ENCODE assay signal across 27 cellular contexts in the genomic region with DNA sequence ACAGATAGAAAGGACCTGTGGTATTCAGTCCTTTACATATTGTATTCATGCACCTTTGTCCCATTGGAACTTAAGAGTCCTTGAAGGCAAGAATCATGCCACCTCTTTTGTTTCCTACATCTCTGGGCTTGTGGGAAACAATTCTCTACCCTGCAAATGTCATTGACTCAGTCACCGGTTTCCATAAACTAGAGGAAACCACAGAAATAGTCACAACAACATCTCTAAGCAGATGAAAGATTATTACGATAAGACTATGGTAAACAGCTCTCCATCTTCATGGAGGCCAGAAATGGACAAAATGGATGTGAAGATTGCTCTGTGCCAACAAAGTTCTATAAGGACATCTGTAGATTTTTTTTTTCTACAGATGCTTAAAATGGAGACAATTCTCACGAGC.
DNase-seq lines count a peak whose midpoint lies in the region; ATAC-seq, FAIRE-seq and TF ChIP-seq lines count a peak whose summit lies in the region.
"Had no signal": no experiment of that assay in that cellular context is flagged by ENCODE, and none has a peak within 500 bp of the region (broad histone marks: within the 10 kb centered on the region; RNA-seq: fewer than 3 reads in every experiment).

No MANE protein-coding gene starts in this region.

- CTCF ChIA-PET in K562 (lab: Yijun Ruan, JAX; ENCODE audit: low intra/inter-chr PET ratio): no interaction called here
- CTCF ChIA-PET in CD8-positive, alpha-beta memory T cell (lab: Charles Lee): no interaction called here

- no peak overlapping the region for H3K4me3 ChIP-seq in K562
- no peak overlapping the region for H3K4me3 ChIP-seq in hepatocyte
- no peak overlapping the region for H3K4me3 ChIP-seq in CD8-positive, alpha-beta memory T cell (ENCODE audit: low read length)
- H3K4me3 ChIP-seq in Karpas-422 (ENCODE audit: low read length): no peak overlapping the region
- H3K4me3 ChIP-seq: GM23338, Peyer's patch, right atrium auricular region, SJSA1 had no signal

- H3K9me3 Mint-ChIP-seq in activated T-cell treated with anti-CD3 and anti-CD28 coated beads, Interleukin-2, amount 50 U/mL, for 4 hours: no peaks in the 10 kb centered on the region
- no peaks in the 10 kb centered on the region for H3K9me3 Mint-ChIP-seq in CD8-positive, alpha-beta memory T cell
- H3K9me3 Mint-ChIP-seq: GM23338, IgD-negative memory B cell had no signal

- no peaks in the 10 kb centered on the region for H4K20me1 ChIP-seq in K562 (replicated peaks; ENCODE audit: control insufficient read depth, insufficient read depth, low read length)
- no peaks in the 10 kb centered on the region for H4K20me1 ChIP-seq in hepatocyte (ENCODE audit: insufficient read depth, poor library complexity, severe bottlenecking)
- no peaks in the 10 kb centered on the region for H4K20me1 ChIP-seq in Karpas-422 (ENCODE audit: insufficient read depth, low read depth, low read length)

- TF ChIP-seq RAD21 in K562 (CRISPR knock-in tag; conservative IDR thresholded peaks at IDR 0.05 in 1 of 2, IDR thresholded peaks at IDR 0.05 in 1 of 2): no peak

- POLR2A ChIA-PET in K562 (lab: Yijun Ruan, JAX): interaction anchor here (1.4 kb wide), 1 partner anchor 15 kb away, joined by 4 read pairs; no protein-coding TSS in a partner anchor
- POLR2A ChIA-PET in CD8-positive, alpha-beta memory T cell (lab: Charles Lee): interaction anchor here (0.6 to 0.9 kb wide), 2 partner anchors 10 to 165 kb away, joined by 3 read pairs; partner anchors contain the start of gene PIK3R1

- no peaks in the 10 kb centered on the region for H3K27me3 Mint-ChIP-seq in activated T-cell treated with anti-CD3 and anti-CD28 coated beads, Interleukin-2, amount 50 U/mL, for 4 hours (ENCODE audit: low read depth)
- H3K27me3 Mint-ChIP-seq in CD8-positive, alpha-beta memory T cell: no peaks in the 10 kb centered on the region

- 0 out of 2 replicates have a peak overlapping the region, but pooled peaks have one; percentile 78 for H2AFZ ChIP-seq in K562 (ENCODE audit: low read depth, low read length)
- H2AFZ ChIP-seq in hepatocyte: no peak overlapping the region
- no peak overlapping the region for H2AFZ ChIP-seq in Karpas-422 (ENCODE audit: low read length)
- H2AFZ ChIP-seq: GM23338 had no signal

- TF ChIP-seq POLR2A in K562 (conservative IDR thresholded peaks at IDR 0.05): no peak

- WGBS in K562 (ENCODE audit: insufficient coverage, low coverage, missing lambda C conversion rate): 34% methylated on average over 3 of the region's 3 CpGs
- WGBS in hepatocyte (ENCODE audit: low lambda C conversion rate, missing lambda C conversion rate): 86% methylated on average over 3 of the region's 3 CpGs

- no peak for TF ChIP-seq CTCF in K562 (IDR thresholded peaks at IDR 0.05 in 2 of 3, conservative IDR thresholded peaks at IDR 0.05 in 1 of 3; ENCODE audit: insufficient read depth in 2 of 3, low read depth in 1 of 3, low read length in 3 of 3)
- TF ChIP-seq CTCF in hepatocyte (IDR thresholded peaks at IDR 0.05; ENCODE audit: poor library complexity): no peak

- H3K79me2 ChIP-seq in K562 (ENCODE audit: control insufficient read depth, insufficient read depth, low read length) (no peaks in the 10 kb centered on the region), hepatocyte (no peaks in the 10 kb centered on the region), Karpas-422 (ENCODE audit: low read length) (no peaks in the 10 kb centered on the region)

- H3K9ac ChIP-seq in K562 (ENCODE audit: insufficient read depth in 1 of 2, low read depth in 2 of 2, low read length in 2 of 2): no peak overlapping the region
- no peak overlapping the region for H3K9ac ChIP-seq in Karpas-422 (ENCODE audit: low read length)

- H3K9me1 ChIP-seq in K562 (ENCODE audit: control insufficient read depth, insufficient read depth, low read length): no peaks in the 10 kb centered on the region

- ATAC-seq in activated T-cell treated with anti-CD3 and anti-CD28 coated beads, Interleukin-2, amount 50 U/mL, for 4 hours: peak; percentile 70 to 76
- no peak for ATAC-seq in K562
- peak; percentile 85 for ATAC-seq in stimulated activated naive CD8-positive, alpha-beta T cell treated with anti-CD3 and anti-CD28 coated beads, Interleukin-15, Interleukin-2, amounts not matched to agents 100 U/mL and 50 U/mL, for 24 hours
- ATAC-seq: GM23338 had no signal

- H3K4me1 Mint-ChIP-seq in activated T-cell treated with anti-CD3 and anti-CD28 coated beads, Interleukin-2, amount 50 U/mL, for 4 hours (ENCODE audit: low read depth): peaks cover 63% of the 10 kb centered on the region
- peaks cover 64 to 95% (median 88%) of the 10 kb centered on the region in 3 donors for H3K4me1 Mint-ChIP-seq in CD8-positive, alpha-beta memory T cell

- no peak for FAIRE-seq in K562 (lab: Jason Lieb, UNC)
- FAIRE-seq: frontal cortex, kidney had no signal

- H3K4me3 Mint-ChIP-seq in activated T-cell treated with anti-CD3 and anti-CD28 coated beads, Interleukin-2, amount 50 U/mL, for 4 hours: no peak overlapping the region
- H3K4me3 Mint-ChIP-seq in CD8-positive, alpha-beta memory T cell: peak overlapping the region in 3 of 7 donors; percentile 1 to 46 (median 29)
- H3K4me3 Mint-ChIP-seq: GM23338, IgD-negative memory B cell had no signal

- no peak for DNase-seq in activated T-cell treated with anti-CD3 and anti-CD28 coated beads, Interleukin-2, amount 50 U/mL, for 4 hours
- DNase-seq in activated T-cell treated with anti-CD3 and anti-CD28 coated beads for 4 hours (no peak), M059J (ENCODE audit: low read depth) (peak; percentile 88), K562 (ENCODE audit: extremely low read depth in 1 of 4, low spot score in 3 of 4) (no peak), hepatocyte (ENCODE audit: low spot score) (no peak), Karpas-422 (no peak)
- no peak for DNase-seq in stimulated activated naive CD8-positive, alpha-beta T cell treated with anti-CD3 and anti-CD28 coated beads, Interleukin-15, Interleukin-2, amounts not matched to agents 100 U/mL and 50 U/mL, for 24 hours
- no peak for DNase-seq in CD8-positive, alpha-beta memory T cell
- DNase-seq: activated CD8-positive, alpha-beta memory T cell treated with anti-CD3 and anti-CD28 coated beads for 24 hours; activated effector memory CD4-positive, alpha-beta T cell treated with anti-CD3 and anti-CD28 coated beads, Interleukin-2, amount 50 U/mL, for 16 hours; anterior cingulate cortex; GDM1; hypothalamus; kidney; mammary epithelial cell; NCI-H1930; NCI-H446 treated with DMSO at 0.1 percent for 48 hours; NK-92 treated with Interleukin-12 subunit alpha and Interleukin-12 subunit beta, amount 100 ng/mL, for 24 hours; Peyer's patch; stimulated activated CD4-positive, alpha-beta T cell treated with anti-CD3 and anti-CD28 coated beads, Interleukin-12 subunit alpha, Interleukin-12 subunit beta, amount 100 ng/mL, for 4 hours; stimulated activated CD8-positive, alpha-beta memory T cell treated with anti-CD3 and anti-CD28 coated beads, Interleukin-4, amount 100 ng/mL, for 48 hours had no signal

- H3K4me2 ChIP-seq in K562 (ENCODE audit: insufficient read depth, low read length): no peak overlapping the region
- no peak overlapping the region for H3K4me2 ChIP-seq in hepatocyte
- no peak overlapping the region for H3K4me2 ChIP-seq in Karpas-422 (ENCODE audit: low read depth, low read length, poor library complexity, severe bottlenecking)
- H3K4me2 ChIP-seq: GM23338 had no signal

- H3K27me3 ChIP-seq in K562 (ENCODE audit: control insufficient read depth in 2 of 2, insufficient read depth in 2 of 2, low read length in 2 of 2): no peaks in the 10 kb centered on the region
- H3K27me3 ChIP-seq in hepatocyte: no peaks in the 10 kb centered on the region
- no peaks in the 10 kb centered on the region for H3K27me3 ChIP-seq in CD8-positive, alpha-beta memory T cell (ENCODE audit: insufficient read depth, low read length, poor library complexity, severe bottlenecking)
- H3K27me3 ChIP-seq in Karpas-422 (ENCODE audit: low read length): no peaks in the 10 kb centered on the region
- H3K27me3 ChIP-seq: Peyer's patch, right atrium auricular region, SJSA1 had no signal

- no TSS peak for BruUV-seq in K562 (replicated peaks; lab: Mats Ljungman, UMichigan)

- TF ChIP-seq EP300 in K562 (IDR thresholded peaks at IDR 0.05; ENCODE audit: low read length): no peak

- no peaks in the 10 kb centered on the region for H3K36me3 ChIP-seq in K562 (ENCODE audit: control insufficient read depth, insufficient read depth, low read length)
- H3K36me3 ChIP-seq in hepatocyte (replicated peaks; ENCODE audit: insufficient read depth, low read depth): no peaks in the 10 kb centered on the region
- no peaks in the 10 kb centered on the region for H3K36me3 ChIP-seq in CD8-positive, alpha-beta memory T cell (ENCODE audit: insufficient read depth, low read length)
- H3K36me3 ChIP-seq in Karpas-422 (ENCODE audit: insufficient read depth, low read length): no peaks in the 10 kb centered on the region
- H3K36me3 ChIP-seq: Peyer's patch, right atrium auricular region, SJSA1 had no signal

- H3K36me3 Mint-ChIP-seq in activated T-cell treated with anti-CD3 and anti-CD28 coated beads, Interleukin-2, amount 50 U/mL, for 4 hours (ENCODE audit: insufficient read depth): no peaks in the 10 kb centered on the region
- no peaks in the 10 kb centered on the region for H3K36me3 Mint-ChIP-seq in CD8-positive, alpha-beta memory T cell
- H3K36me3 Mint-ChIP-seq: IgD-negative memory B cell had no signal

- no peaks in the 10 kb centered on the region for H3K9me2 ChIP-seq in hepatocyte (replicated peaks; ENCODE audit: insufficient read depth)
- no peaks in the 10 kb centered on the region for H3K9me2 ChIP-seq in Karpas-422 (replicated peaks; ENCODE audit: insufficient read depth, low read length)

- H3K4me1 ChIP-seq in K562 (replicated peaks in 1 of 2; ENCODE audit: control insufficient read depth in 2 of 2, insufficient read depth in 2 of 2, low read length in 2 of 2): peaks cover 0 to 29% of the 10 kb centered on the region in 2 experiments; a peak in 2 of 5 replicates
- peaks cover 5% of the 10 kb centered on the region for H3K4me1 ChIP-seq in hepatocyte (ENCODE audit: insufficient read depth)
- H3K4me1 ChIP-seq in CD8-positive, alpha-beta memory T cell (ENCODE audit: insufficient read depth, low read length): peaks cover 17% of the 10 kb centered on the region
- no peaks in the 10 kb centered on the region for H3K4me1 ChIP-seq in Karpas-422 (ENCODE audit: low read length)
- H3K4me1 ChIP-seq: SJSA1 had no signal

- intact Hi-C loops in K562 (cut with micrococcal nuclease): loop anchor here (2.0 to 5.0 kb wide), 2 partner anchors 79 to 80 kb away; no protein-coding TSS in a partner anchor

- H3K27ac Mint-ChIP-seq in CD8-positive, alpha-beta memory T cell: peak overlapping the region in 3 of 8 donors; percentile 0 to 63 (median 36)
- H3K27ac Mint-ChIP-seq: GM23338 had no signal

- H3K27ac ChIP-seq in K562 (ENCODE audit: extremely low read depth, low read depth, low read length) (no peak overlapping the region), hepatocyte (no peak overlapping the region), Karpas-422 (ENCODE audit: low read length) (no peak overlapping the region)
- no peak overlapping the region for H3K27ac ChIP-seq in CD8-positive, alpha-beta memory T cell (ENCODE audit: low read depth, low read length)
- H3K27ac ChIP-seq: right atrium auricular region, SJSA1, VCaP had no signal

- 0 out of 2 replicates have a peak, but pooled peaks cover 2% of the 10 kb centered on the region for H3K9me3 ChIP-seq in K562 (replicated peaks; ENCODE audit: control insufficient read depth, insufficient read depth, low read depth, low read length)
- no peaks in the 10 kb centered on the region for H3K9me3 ChIP-seq in hepatocyte (ENCODE audit: low read depth)
- no peaks in the 10 kb centered on the region for H3K9me3 ChIP-seq in CD8-positive, alpha-beta memory T cell (ENCODE audit: low read length)
- H3K9me3 ChIP-seq in Karpas-422 (ENCODE audit: low read length): no peaks in the 10 kb centered on the region
- H3K9me3 ChIP-seq: Peyer's patch, right atrium auricular region, SJSA1 had no signal

- in situ Hi-C loops in K562 (cut with MboI): no loop called here
